ENCODE assay signal across 17 cellular contexts in the genomic region with DNA sequence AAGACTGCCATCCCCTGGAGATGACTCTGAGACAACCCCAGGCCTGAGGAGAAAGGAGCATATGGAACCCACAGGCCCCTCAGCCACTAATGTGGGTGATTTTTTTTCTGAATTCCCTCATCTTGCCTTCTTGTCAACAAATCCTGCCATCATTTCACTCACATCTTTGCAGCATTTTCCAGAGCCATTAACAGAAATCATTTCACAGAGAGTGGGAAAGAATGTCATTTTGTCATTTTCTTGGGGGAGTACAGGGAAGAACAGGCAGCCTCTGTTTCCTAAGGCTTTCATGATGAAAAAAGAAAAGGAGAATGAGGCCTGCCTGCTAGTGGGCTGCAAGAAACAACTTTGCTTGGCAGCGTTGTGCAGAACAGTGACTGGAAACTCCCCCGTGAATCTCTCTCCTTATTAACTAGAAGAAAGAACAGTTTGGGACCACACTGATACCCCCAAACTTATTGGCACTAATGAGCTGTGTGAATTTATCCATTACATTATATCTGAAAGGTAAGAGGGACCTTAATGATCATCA.
A peak's percentile ranks its signal among the peaks of the same experiment; 100 is the strongest.
DNase-seq lines count a peak whose midpoint lies in the region; ATAC-seq and TF ChIP-seq lines count a peak whose summit lies in the region.
"Had no signal": no experiment of that assay in that cellular context is flagged by ENCODE, and none has a peak within 500 bp of the region (broad histone marks: within the 10 kb centered on the region; RNA-seq: fewer than 3 reads in every experiment).

No MANE protein-coding gene starts in this region.

- peak overlapping the region in 4 of 5 experiments; percentile 29 to 77 (median 40) for H3K27ac Mint-ChIP-seq in brain
- H3K27ac Mint-ChIP-seq: B cell; CD4-positive, CD25-positive, alpha-beta regulatory T cell; CD8-positive, alpha-beta T cell; GM23338; H9 had no signal

- H3K4me1 Mint-ChIP-seq in brain = peaks cover 37% of the 10 kb centered on the region
- H3K4me1 Mint-ChIP-seq: B cell; CD4-positive, CD25-positive, alpha-beta regulatory T cell; GM23338; H9 had no signal

- DNase-seq in head of caudate nucleus (peak in 22 of 42 donors; percentile 3 to 69 (median 32)), putamen (ENCODE audit: low spot score) (peak; percentile 41), COR-L47 (lab: John Stamatoyannopoulos, UW) (no peak), SKM-1 treated with dmso at 0.1 percent for 144 hours (lab: John Stamatoyannopoulos, UW; ENCODE audit: unreplicated experiment) (no peak)
- DNase-seq: CD4-positive, CD25-positive, alpha-beta regulatory T cell; CD8-positive, alpha-beta T cell; DMS 273 treated with DMSO at 0.1 percent for 48 hours; DMS79; EL; GDM1; H9 had no signal

- H3K27me3 Mint-ChIP-seq in brain = no peaks in the 10 kb centered on the region
- H3K27me3 Mint-ChIP-seq: B cell; CD4-positive, CD25-positive, alpha-beta regulatory T cell had no signal

- intact Hi-C loops in head of caudate nucleus (cut with DNase I) = no loop called here

- no peaks in the 10 kb centered on the region for H3K9me3 Mint-ChIP-seq in brain
- H3K9me3 Mint-ChIP-seq: CD8-positive, alpha-beta T cell; GM23338; H9 had no signal

- no peak overlapping the region for H3K4me3 Mint-ChIP-seq in brain
- H3K4me3 Mint-ChIP-seq: B cell; CD4-positive, CD25-positive, alpha-beta regulatory T cell; CD8-positive, alpha-beta T cell; GM23338; H9 had no signal

- no peak for TF ChIP-seq CTCF in brain (conservative IDR thresholded peaks at IDR 0.05)

- H3K36me3 Mint-ChIP-seq in brain = no peaks in the 10 kb centered on the region
- H3K36me3 Mint-ChIP-seq: CD4-positive, CD25-positive, alpha-beta regulatory T cell; CD8-positive, alpha-beta T cell had no signal

- ATAC-seq in GM19452 (IDR thresholded peaks at IDR 0.05; ENCODE audit: unreplicated experiment) = no peak
- ATAC-seq: CD8-positive, alpha-beta T cell; GM12878; GM23338; HCT116 had no signal

Comparison
In these comparisons a context has a peak if more than half of its experiments do, and no peak if none do; other contexts are left out.
1. DNase-seq: peak in head of caudate nucleus (22 of 42) and putamen (single experiment); none in COR-L47 (single experiment) and SKM-1 treated with dmso at 0.1 percent for 144 hours (single experiment).